10 cellular contexts compared by ENCODE assay signal in genomic region chr16:85004587-85005205, GRCh38. TPM values are rescaled to one million over a fixed set of nuclear protein-coding genes. Genes with fewer than 3 reads are reported as not detected.
A peak's percentile ranks its signal among the peaks of the same experiment; 100 is the strongest.
DNase-seq lines count a peak whose midpoint lies in the region; ATAC-seq, FAIRE-seq and TF ChIP-seq lines count a peak whose summit lies in the region.
"Had no signal": no experiment of that assay in that cellular context is flagged by ENCODE, and none has a peak within 500 bp of the region (broad histone marks: within the 10 kb centered on the region; RNA-seq: fewer than 3 reads in every experiment).

No MANE protein-coding gene starts in this region.

- no peaks in the 10 kb centered on the region for H3K9me3 ChIP-seq in left lung
- H3K9me3 ChIP-seq in transverse colon = no peaks in the 10 kb centered on the region
- H3K9me3 ChIP-seq in right lobe of liver = no peaks in the 10 kb centered on the region

- DNase-seq in HS-5 (ENCODE audit: low read depth) (peak; percentile 48), bronchial epithelial cell (ENCODE audit: low read depth) (peak; percentile 82), left lung (peak in 1 of 2 donors; percentile 56), transverse colon (no peak), right lobe of liver (no peak), activated gamma-delta T cell treated with Interleukin-2 at 50 U/mL for 16 hours (no peak)
- no peak for DNase-seq in stimulated activated naive CD4-positive, alpha-beta T cell treated with Interleukin-2 at 50 U/mL for 16 hours (lab: John Stamatoyannopoulos, UW)
- DNase-seq: NCI-H1417 had no signal

- H3K27ac ChIP-seq in left lung (peak overlapping the region; percentile 68 to 83), transverse colon (peak overlapping the region; percentile 80 to 85 (median 84)), right lobe of liver (no peak overlapping the region)

- peaks cover 30 to 100% of the 10 kb centered on the region in 2 donors for H3K4me1 ChIP-seq in left lung
- peaks cover 60 to 98% (median 80%) of the 10 kb centered on the region in 4 donors for H3K4me1 ChIP-seq in transverse colon
- H3K4me1 ChIP-seq in right lobe of liver = peaks cover 0 to 70% (median 29%) of the 10 kb centered on the region in 4 donors

- FAIRE-seq in bronchial epithelial cell (lab: Jason Lieb, UNC) = no peak

- TF ChIP-seq POLR2A in transverse colon (IDR thresholded peaks at IDR 0.05) (peak; percentile 39), right lobe of liver (IDR thresholded peaks at IDR 0.05) (no peak)

- WGBS in transverse colon (ENCODE audit: low coverage in 1 of 2), 2 donors = 56 to 70% methylated on average over 8 to 10 of the region's 10 CpGs
- 74% methylated on average over 7 of the region's 10 CpGs for WGBS in right lobe of liver (ENCODE audit: insufficient coverage, low coverage, low lambda C conversion rate, missing lambda C conversion rate)

- TF ChIP-seq CTCF in bronchial epithelial cell (IDR thresholded peaks at IDR 0.05; ENCODE audit: insufficient read depth, low read length, severe bottlenecking) (no peak), left lung (IDR thresholded peaks at IDR 0.05) (no peak), transverse colon (IDR thresholded peaks at IDR 0.05) (no peak), right lobe of liver (IDR thresholded peaks at IDR 0.05) (no peak)

- H3K4me3 ChIP-seq in bronchial epithelial cell (ENCODE audit: low read depth, low read length) (no peak overlapping the region), left lung (no peak overlapping the region), transverse colon (no peak overlapping the region), right lobe of liver (no peak overlapping the region)

- H3K36me3 ChIP-seq in bronchial epithelial cell (ENCODE audit: control insufficient read depth, insufficient read depth, low read length) (peaks cover 3% of the 10 kb centered on the region), left lung (peaks cover 0 to 14% of the 10 kb centered on the region in 2 donors), transverse colon (no peaks in the 10 kb centered on the region), right lobe of liver (no peaks in the 10 kb centered on the region)

- no peak for TF ChIP-seq EP300 in transverse colon (IDR thresholded peaks at IDR 0.05; ENCODE audit: low read depth)

- ATAC-seq in left lung (peak; percentile 84), GM19463 (IDR thresholded peaks at IDR 0.05; ENCODE audit: unreplicated experiment) (no peak), right lobe of liver (no peak)
- ATAC-seq: left lobe of liver had no signal

- in situ Hi-C loops in transverse colon (cut with MboI; ENCODE audit: low pct_ligation_motif_present in 1 of 4, low pct_unique_long_range_greater_than_20kb in 1 of 4, low sequenced_read_pairs in 3 of 4) = no loop called here

- H3K27me3 ChIP-seq in bronchial epithelial cell (ENCODE audit: control insufficient read depth, insufficient read depth, low read length) (no peaks in the 10 kb centered on the region), left lung (no peaks in the 10 kb centered on the region), transverse colon (no peaks in the 10 kb centered on the region), right lobe of liver (no peaks in the 10 kb centered on the region)

- intact Hi-C loops in left lung (cut with DNase I) (no loop called here), transverse colon (cut with DNase I; ENCODE audit: low total_unique reads) (no loop called here), right lobe of liver (cut with DNase I) (no loop called here)

RNA-seq across cellular contexts. Expression of gene ZDHHC7, which starts 6.6 kb away (rescaled TPM):
- total RNA-seq in bronchial epithelial cell = 59.1 and 68.7 TPM in 2 replicates
- total RNA-seq in left lung = 10 to 100 TPM; 69.8 to 82.3 TPM
- total RNA-seq in transverse colon = 100 to 1,000 TPM; 100 to 940 (median 120) TPM
- 10 to 100 TPM; 10.7 to 27.5 (median 19.0) TPM for total RNA-seq in right lobe of liver

RNA-seq across cellular contexts. Expression of gene KIAA0513, which starts 22.9 kb away (rescaled TPM):
- total RNA-seq in bronchial epithelial cell (7.1 and 9.3 TPM in 2 replicates), left lung (10 to 100 TPM; 22.6 to 31.7 TPM), transverse colon (10 to 100 TPM; 18.5 to 41.3 (median 34.5) TPM), right lobe of liver (1 to 10 TPM; 2.6 to 7.4 (median 4.7) TPM)

Comparison
In these comparisons a context has a peak if more than half of its experiments do, and no peak if none do; other contexts are left out.
1. DNase-seq: peak in HS-5 (single experiment) and bronchial epithelial cell (single experiment); none in transverse colon (single experiment), stimulated activated naive CD4-positive, alpha-beta T cell treated with Interleukin-2 at 50 U/mL for 16 hours (single experiment), right lobe of liver (0 of 3) and activated gamma-delta T cell treated with Interleukin-2 at 50 U/mL for 16 hours (single experiment).
2. H3K27ac ChIP-seq: peak in left lung (2 of 2) and transverse colon (4 of 4); none in right lobe of liver (0 of 3).